Comparison of ENCODE assay signal across 16 cellular contexts in the genomic region with DNA sequence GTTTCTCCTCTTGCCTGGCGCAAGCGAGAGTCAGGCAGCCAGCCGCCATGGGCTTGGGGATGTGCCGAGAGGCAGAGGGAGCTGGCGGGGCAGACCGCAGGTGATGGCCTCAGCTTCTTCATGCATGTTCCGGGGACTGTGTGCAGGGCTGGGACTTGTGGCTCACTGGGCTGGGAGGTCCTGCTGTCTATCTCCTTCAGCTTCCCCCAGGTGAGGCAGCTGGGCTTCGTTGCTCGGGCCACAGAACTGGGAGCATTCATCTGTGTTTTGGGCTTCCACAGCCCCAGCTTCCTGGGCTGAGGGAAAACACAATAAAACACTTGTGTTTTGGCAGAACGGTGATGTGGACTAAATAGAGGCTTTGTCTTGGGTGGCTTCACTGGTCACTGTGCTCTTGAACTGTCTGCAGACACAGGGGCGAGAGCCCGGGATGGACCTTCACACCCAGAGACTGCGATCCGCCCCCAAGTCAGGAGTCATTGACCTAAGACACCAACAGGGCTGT.
"Had no signal": no experiment of that assay in that cellular context is flagged by ENCODE, and none has a peak within 500 bp of the region (broad histone marks: within the 10 kb centered on the region; RNA-seq: fewer than 3 reads in every experiment).

No MANE protein-coding gene starts in this region.

- H3K36me3 ChIP-seq: ascending aorta, esophagus squamous epithelium, ovary, thyroid gland had no signal

- ATAC-seq: activated CD4-positive, alpha-beta T cell treated with anti-CD3 and anti-CD28 coated beads for 36 hours; WTC11 had no signal

- H3K4me1 Mint-ChIP-seq: WTC11 had no signal

- H3K27ac ChIP-seq: ascending aorta, esophagus squamous epithelium, ovary had no signal

- H3K9me3 Mint-ChIP-seq: activated naive CD4-positive, alpha-beta T cell treated with anti-CD3 and anti-CD28 coated beads for 36 hours; activated T-helper 1 cell treated with anti-CD3 and anti-CD28 coated beads, Interleukin-12 subunit alpha, Interleukin-12 subunit beta, Interleukin-2, Interleukin-4 antibody, amounts not matched to agents 30 ng/mL and 10 ng/mL and 1 ng/mL, durations not matched to agents 14 hours and 24 hours and 36 hours; neural crest cell had no signal

- H3K4me3 Mint-ChIP-seq: activated CD4-positive, alpha-beta T cell treated with anti-CD3 and anti-CD28 coated beads for 36 hours; activated naive CD4-positive, alpha-beta T cell treated with anti-CD3 and anti-CD28 coated beads for 36 hours; activated T-helper 1 cell treated with anti-CD3 and anti-CD28 coated beads, Interleukin-12 subunit alpha, Interleukin-12 subunit beta, Interleukin-2, Interleukin-4 antibody, amounts not matched to agents 30 ng/mL and 10 ng/mL and 1 ng/mL, durations not matched to agents 14 hours and 24 hours and 36 hours; neural crest cell; WTC11 had no signal

- H3K9me3 ChIP-seq: ascending aorta, esophagus squamous epithelium, ovary, thyroid gland had no signal

- H3K27me3 ChIP-seq: ascending aorta, ovary, thyroid gland had no signal

- H3K4me1 ChIP-seq: ascending aorta had no signal

- H3K27ac Mint-ChIP-seq: activated CD4-positive, alpha-beta T cell treated with anti-CD3 and anti-CD28 coated beads for 36 hours; activated naive CD4-positive, alpha-beta T cell treated with anti-CD3 and anti-CD28 coated beads for 36 hours; activated T-helper 1 cell treated with anti-CD3 and anti-CD28 coated beads, Interleukin-12 subunit alpha, Interleukin-12 subunit beta, Interleukin-2, Interleukin-4 antibody, amounts not matched to agents 30 ng/mL and 10 ng/mL and 1 ng/mL, durations not matched to agents 14 hours and 24 hours and 36 hours; WTC11 had no signal

- H3K4me3 ChIP-seq: ascending aorta, esophagus squamous epithelium, ovary, thyroid gland had no signal

- DNase-seq: activated CD4-positive, alpha-beta T cell treated with anti-CD3 and anti-CD28 coated beads for 36 hours; activated CD4-positive, alpha-beta T cell treated with anti-CD3 and anti-CD28 coated beads, Interleukin-2, amount 50 U/mL, for 48 hours; activated naive CD4-positive, alpha-beta T cell treated with anti-CD3 and anti-CD28 coated beads for 36 hours; cerebellar nuclear complex; effector CD8-positive, alpha-beta T cell; esophagus squamous epithelium; islet precursor cell; stimulated activated CD8-positive, alpha-beta memory T cell treated with anti-CD3 and anti-CD28 coated beads, Interleukin-4, amount 100 ng/mL, for 48 hours; stimulated activated naive CD4-positive, alpha-beta T cell; SW 1271; thyroid gland had no signal
